In the genomic region with DNA sequence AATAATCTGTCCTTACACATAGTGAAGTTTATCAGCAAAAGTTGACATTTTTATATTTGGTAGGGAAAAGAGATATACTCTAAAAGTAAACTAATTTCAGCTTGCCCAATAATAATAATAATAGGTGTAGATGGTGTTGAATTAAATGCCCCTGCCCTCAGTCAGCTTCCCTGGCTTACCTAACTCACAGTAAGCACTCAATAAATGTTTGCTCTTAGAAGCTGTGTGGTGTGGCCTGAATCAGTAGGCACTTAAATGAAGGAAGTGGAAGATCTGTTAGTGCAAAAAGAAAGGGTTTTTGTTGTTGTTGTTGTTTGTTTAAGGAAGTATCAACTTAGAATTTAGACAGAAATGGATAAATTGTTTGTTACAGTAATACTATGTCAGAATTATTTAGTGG, we compare ENCODE assay signal across 26 cellular contexts. TPM values are rescaled to one million over a fixed set of nuclear protein-coding genes. Genes with fewer than 3 reads are reported as not detected.
A peak's percentile ranks its signal among the peaks of the same experiment; 100 is the strongest.
DNase-seq lines count a peak whose midpoint lies in the region; ATAC-seq, FAIRE-seq and TF ChIP-seq lines count a peak whose summit lies in the region.
"Had no signal": no experiment of that assay in that cellular context is flagged by ENCODE, and none has a peak within 500 bp of the region (broad histone marks: within the 10 kb centered on the region; RNA-seq: fewer than 3 reads in every experiment).

No MANE protein-coding gene starts in this region.

- H3K9me3 ChIP-seq in neutrophil, result no peaks in the 10 kb centered on the region
- H3K9me3 ChIP-seq: BLaER1, SJSA1 had no signal

- no peaks in the 10 kb centered on the region for H3K9me3 Mint-ChIP-seq in T-cell
- no peaks in the 10 kb centered on the region for H3K9me3 Mint-ChIP-seq in chondrocyte (ENCODE audit: low read depth)
- H3K9me3 Mint-ChIP-seq: CD4-positive, alpha-beta T cell had no signal

- ATAC-seq in T-cell (replicated peaks in 1 of 4), result no peak

- no peaks in the 10 kb centered on the region for H3K27me3 ChIP-seq in neutrophil
- H3K27me3 ChIP-seq: BLaER1, SJSA1 had no signal

- H3K4me1 Mint-ChIP-seq in T-cell, result peaks cover 78 to 88% (median 78%) of the 10 kb centered on the region in 3 donors
- H3K4me1 Mint-ChIP-seq in chondrocyte (ENCODE audit: low read depth), result peaks cover 45% of the 10 kb centered on the region

- no peak for DNase-seq in T-cell
- DNase-seq in chondrocyte (ENCODE audit: low spot score), result no peak
- no peak for DNase-seq in inferior parietal cortex (ENCODE audit: extremely low spot score)
- no peak for DNase-seq in medulla oblongata (ENCODE audit: extremely low spot score)
- no peak for DNase-seq in frontal cortex (ENCODE audit: low spot score in 2 of 2)
- DNase-seq: CD4-positive, alpha-beta T cell; COR-L47; GDM1; H7; KBM-7; MV-4-11; NCI-H1105; NCI-H1436 treated with DMSO at 0.1 percent for 48 hours; NCI-H187 treated with DMSO at 0.1 percent for 48 hours; NCI-H446 treated with DMSO at 0.1 percent for 48 hours; NCI-H526; NCI-H82; NK-92 treated with Interleukin-12 subunit alpha and Interleukin-12 subunit beta, amount 100 ng/mL, for 24 hours; Right ventricle myocardium superior; RPMI8226 had no signal

- peak overlapping the region; percentile 5 to 50 for H3K27ac Mint-ChIP-seq in T-cell
- peak overlapping the region; percentile 80 for H3K27ac Mint-ChIP-seq in chondrocyte (ENCODE audit: unreplicated experiment)

- H3K4me3 Mint-ChIP-seq in T-cell (no peak overlapping the region), chondrocyte (ENCODE audit: unreplicated experiment) (no peak overlapping the region)
- H3K4me3 Mint-ChIP-seq: CD4-positive, alpha-beta T cell had no signal

- POLR2A ChIA-PET in T-cell (lab: Charles Lee), result interaction anchor here in 1 of 2 donors (0.7 kb wide), 1 partner anchor 16 kb away, joined by 4 read pairs; no protein-coding TSS in a partner anchor

- CTCF ChIA-PET in T-cell (lab: Charles Lee), result interaction anchor here in 1 of 2 donors (0.6 to 1.5 kb wide), 4 partner anchors 13 to 113 kb away, joined by 3 to 4 read pairs (median 3); no protein-coding TSS in a partner anchor

- peak overlapping the region; percentile 23 for H3K27ac ChIP-seq in neutrophil
- H3K27ac ChIP-seq: BLaER1, SJSA1 had no signal

- TF ChIP-seq CTCF in chondrocyte (IDR thresholded peaks at IDR 0.05), result no peak
- no peak for TF ChIP-seq CTCF in neutrophil (IDR thresholded peaks at IDR 0.05)

- H3K4me3 ChIP-seq in neutrophil (ENCODE audit: low read depth in 1 of 2, low read length in 1 of 2), result no peak overlapping the region
- H3K4me3 ChIP-seq: BLaER1, SJSA1 had no signal

- H3K36me3 Mint-ChIP-seq in T-cell (peaks cover 7% of the 10 kb centered on the region), chondrocyte (ENCODE audit: low read depth) (no peaks in the 10 kb centered on the region)

- FAIRE-seq in G401.6 (lab: Jason Lieb, UNC) (peak; percentile 50), frontal cortex (lab: Jason Lieb, UNC) (no peak)
- FAIRE-seq: A204.1, GM12891 had no signal

- H3K36me3 ChIP-seq in neutrophil, result no peaks in the 10 kb centered on the region
- H3K36me3 ChIP-seq: BLaER1, SJSA1 had no signal

- H3K4me1 ChIP-seq in neutrophil (ENCODE audit: control insufficient read depth in 1 of 2, insufficient read depth in 1 of 2, low read depth in 1 of 2, low read length in 1 of 2), result peaks cover 23 to 40% of the 10 kb centered on the region in 2 experiments
- H3K4me1 ChIP-seq: BLaER1 had no signal

- H3K27me3 Mint-ChIP-seq in T-cell, result no peaks in the 10 kb centered on the region
- no peaks in the 10 kb centered on the region for H3K27me3 Mint-ChIP-seq in chondrocyte (ENCODE audit: low read depth)
- H3K27me3 Mint-ChIP-seq: CD4-positive, alpha-beta T cell had no signal

RNA-seq across cellular contexts. Expression of gene EML4, which starts 36.2 kb away (rescaled TPM):
- total RNA-seq in T-cell (100 to 1,000 TPM; 101 to 223 (median 123) TPM), chondrocyte (49.5 to 50.0 TPM (median 49.9 TPM) in 3 replicates), frontal cortex (33.8 TPM)
